16 cellular contexts compared by ENCODE assay signal in genomic region chr1:10651377-10651776, GRCh38.
DNase-seq lines count a peak whose midpoint lies in the region; ATAC-seq, FAIRE-seq and TF ChIP-seq lines count a peak whose summit lies in the region.
"Had no signal": no experiment of that assay in that cellular context is flagged by ENCODE, and none has a peak within 500 bp of the region (broad histone marks: within the 10 kb centered on the region; RNA-seq: fewer than 3 reads in every experiment).

No MANE protein-coding gene starts in this region.

- H3K27me3 ChIP-seq in K562 (ENCODE audit: control insufficient read depth in 2 of 2, insufficient read depth in 2 of 2, low read length in 2 of 2), result peaks cover 40 to 81% of the 10 kb centered on the region in 2 experiments; a peak in 4 of 5 replicates
- no peaks in the 10 kb centered on the region for H3K27me3 ChIP-seq in right lobe of liver
- H3K27me3 ChIP-seq in stomach, result no peaks in the 10 kb centered on the region
- H3K27me3 ChIP-seq: right atrium auricular region had no signal

- H2AFZ ChIP-seq in K562 (ENCODE audit: low read depth, low read length), result no peak overlapping the region

- H3K4me3 ChIP-seq in HEK293 (ENCODE audit: low read depth, low read length) (no peak overlapping the region), K562 (no peak overlapping the region), right lobe of liver (no peak overlapping the region), stomach (no peak overlapping the region)
- H3K4me3 ChIP-seq: right atrium auricular region had no signal

- no peaks in the 10 kb centered on the region for H3K4me1 ChIP-seq in HEK293 (ENCODE audit: control insufficient read depth, insufficient read depth, low read length)
- H3K4me1 ChIP-seq in K562 (replicated peaks in 1 of 2; ENCODE audit: control insufficient read depth in 2 of 2, insufficient read depth in 2 of 2, low read length in 2 of 2), result peaks cover 0 to 67% of the 10 kb centered on the region in 2 experiments; a peak in 2 of 5 replicates
- H3K4me1 ChIP-seq in right lobe of liver, result no peaks in the 10 kb centered on the region
- H3K4me1 ChIP-seq in stomach, result peaks cover 9 to 89% (median 55%) of the 10 kb centered on the region in 4 donors
- H3K4me1 ChIP-seq: Caco-2 had no signal

- no peak for TF ChIP-seq RAD21 in K562 (CRISPR knock-in tag; conservative IDR thresholded peaks at IDR 0.05 in 1 of 2, IDR thresholded peaks at IDR 0.05 in 1 of 2)

- no peaks in the 10 kb centered on the region for H3K9me3 Mint-ChIP-seq in activated CD4-positive, alpha-beta memory T cell treated with anti-CD3 and anti-CD28 coated beads, Interleukin-2, amount 10 ng/mL, durations not matched to agents 7 days and 5 days
- H3K9me3 Mint-ChIP-seq: effector memory CD8-positive, alpha-beta T cell had no signal

- TF ChIP-seq EP300 in K562 (IDR thresholded peaks at IDR 0.05; ENCODE audit: low read length), result no peak
- TF ChIP-seq EP300 in stomach (IDR thresholded peaks at IDR 0.05), result no peak

- no peak overlapping the region for H3K27ac Mint-ChIP-seq in activated CD4-positive, alpha-beta memory T cell treated with anti-CD3 and anti-CD28 coated beads, Interleukin-2, amount 10 ng/mL, durations not matched to agents 7 days and 5 days
- H3K27ac Mint-ChIP-seq: effector memory CD8-positive, alpha-beta T cell had no signal

- CTCF ChIA-PET in HEK293 (lab: Yijun Ruan, JAX) (no interaction called here), K562 (lab: Yijun Ruan, JAX; ENCODE audit: low intra/inter-chr PET ratio) (no interaction called here)
- CTCF ChIA-PET in activated CD4-positive, alpha-beta memory T cell treated with anti-CD3 and anti-CD28 coated beads, Interleukin-2, amount 10 ng/mL, durations not matched to agents 7 days and 5 days (lab: Charles Lee), result no interaction called here

- POLR2A ChIA-PET in HEK293 (lab: Yijun Ruan, JAX), result no interaction called here
- POLR2A ChIA-PET in K562 (lab: Yijun Ruan, JAX), result interaction anchor here (1.3 kb wide), 1 partner anchor 14 kb away, joined by 3 read pairs; no protein-coding TSS in a partner anchor
- POLR2A ChIA-PET in activated CD4-positive, alpha-beta memory T cell treated with anti-CD3 and anti-CD28 coated beads, Interleukin-2, amount 10 ng/mL, durations not matched to agents 7 days and 5 days (lab: Charles Lee), result no interaction called here

- DNase-seq in K562 (ENCODE audit: extremely low read depth in 1 of 4, low spot score in 3 of 4) (peak; percentile 26 to 64 (median 60)), right lobe of liver (no peak), stomach (no peak)
- no peak for DNase-seq in activated CD4-positive, alpha-beta memory T cell treated with anti-CD3 and anti-CD28 coated beads, Interleukin-2, amount 10 ng/mL, durations not matched to agents 7 days and 5 days
- no peak for DNase-seq in activated CD8-positive, alpha-beta memory T cell treated with anti-CD3 and anti-CD28 coated beads, Interleukin-2, amount 50 U/mL, for 48 hours
- DNase-seq in activated effector memory CD4-positive, alpha-beta T cell treated with anti-CD3 and anti-CD28 coated beads, Interleukin-2, amount 50 U/mL, for 16 hours, result no peak
- DNase-seq: cerebellar nuclear complex; effector memory CD8-positive, alpha-beta T cell; GF-D8; mesenchymal stem cell; NCI-H748 treated with DMSO at 0.1 percent for 48 hours; stimulated activated CD4-positive, alpha-beta T cell treated with anti-CD3 and anti-CD28 coated beads, Interleukin-2, amount 100 ng/mL, for 24 hours had no signal

- H3K27ac ChIP-seq in HEK293 (ENCODE audit: extremely low read depth, low read depth, low read length) (no peak overlapping the region), K562 (ENCODE audit: extremely low read depth, low read depth, low read length) (no peak overlapping the region), right lobe of liver (no peak overlapping the region), stomach (peak overlapping the region in 4 of 5 donors; percentile 54 to 78 (median 60))
- H3K27ac ChIP-seq: right atrium auricular region had no signal

- FAIRE-seq in K562 (lab: Jason Lieb, UNC), result peak; percentile 37

- H3K36me3 ChIP-seq in HEK293 (ENCODE audit: control insufficient read depth in 2 of 2, insufficient read depth in 1 of 2, low read length in 2 of 2), result peaks cover 0 to 38% of the 10 kb centered on the region in 2 experiments; a peak in 1 of 3 replicates
- H3K36me3 ChIP-seq in K562 (ENCODE audit: control insufficient read depth, insufficient read depth, low read length), result no peaks in the 10 kb centered on the region
- H3K36me3 ChIP-seq in right lobe of liver, result no peaks in the 10 kb centered on the region
- peaks cover 31 to 100% (median 82%) of the 10 kb centered on the region in 4 donors for H3K36me3 ChIP-seq in stomach

- no peak overlapping the region for H3K9ac ChIP-seq in K562 (ENCODE audit: insufficient read depth in 1 of 2, low read depth in 2 of 2, low read length in 2 of 2)

- H3K27me3 Mint-ChIP-seq in activated CD4-positive, alpha-beta memory T cell treated with anti-CD3 and anti-CD28 coated beads, Interleukin-2, amount 10 ng/mL, durations not matched to agents 7 days and 5 days, result no peaks in the 10 kb centered on the region
- H3K27me3 Mint-ChIP-seq: effector memory CD8-positive, alpha-beta T cell had no signal

- H3K36me3 Mint-ChIP-seq in activated CD4-positive, alpha-beta memory T cell treated with anti-CD3 and anti-CD28 coated beads, Interleukin-2, amount 10 ng/mL, durations not matched to agents 7 days and 5 days (ENCODE audit: low read depth), result no peaks in the 10 kb centered on the region

- peak; percentile 45 for ATAC-seq in K562
- ATAC-seq in right lobe of liver, result peak; percentile 16 to 41 (median 30)
- ATAC-seq in GM18505 (IDR thresholded peaks at IDR 0.05; ENCODE audit: unreplicated experiment), result no peak
- ATAC-seq: effector memory CD8-positive, alpha-beta T cell had no signal

- no peak overlapping the region for H3K4me2 ChIP-seq in K562 (ENCODE audit: insufficient read depth, low read length)

- no peaks in the 10 kb centered on the region for H3K4me1 Mint-ChIP-seq in activated CD4-positive, alpha-beta memory T cell treated with anti-CD3 and anti-CD28 coated beads, Interleukin-2, amount 10 ng/mL, durations not matched to agents 7 days and 5 days

- H3K4me3 Mint-ChIP-seq in activated CD4-positive, alpha-beta memory T cell treated with anti-CD3 and anti-CD28 coated beads, Interleukin-2, amount 10 ng/mL, durations not matched to agents 7 days and 5 days, result no peak overlapping the region
- H3K4me3 Mint-ChIP-seq: effector memory CD8-positive, alpha-beta T cell had no signal

- in situ Hi-C loops in K562 (cut with MboI), result no loop called here

- peaks cover 24% of the 10 kb centered on the region for H4K20me1 ChIP-seq in K562 (replicated peaks; ENCODE audit: control insufficient read depth, insufficient read depth, low read length)

- intact Hi-C loops in K562 (cut with micrococcal nuclease) (no loop called here), right lobe of liver (cut with DNase I) (no loop called here), stomach (cut with DNase I; ENCODE audit: low total_unique reads) (no loop called here)

- H3K9me3 ChIP-seq in HEK293 (ENCODE audit: control insufficient read depth, insufficient read depth, low read depth, low read length), result no peaks in the 10 kb centered on the region
- H3K9me3 ChIP-seq in K562 (replicated peaks; ENCODE audit: control insufficient read depth, insufficient read depth, low read depth, low read length), result no peaks in the 10 kb centered on the region
- H3K9me3 ChIP-seq in right lobe of liver, result no peaks in the 10 kb centered on the region
- no peaks in the 10 kb centered on the region for H3K9me3 ChIP-seq in stomach
- H3K9me3 ChIP-seq: Caco-2, right atrium auricular region had no signal

- no peaks in the 10 kb centered on the region for H3K79me2 ChIP-seq in K562 (ENCODE audit: control insufficient read depth, insufficient read depth, low read length)

- no TSS peak for BruUV-seq in K562 (replicated peaks; lab: Mats Ljungman, UMichigan)

- TF ChIP-seq POLR2A in K562 (conservative IDR thresholded peaks at IDR 0.05), result no peak
- TF ChIP-seq POLR2A in right lobe of liver (IDR thresholded peaks at IDR 0.05), result no peak
- TF ChIP-seq POLR2A in stomach (IDR thresholded peaks at IDR 0.05), result no peak
- no peak for TF ChIP-seq POLR2A in GM18505 (IDR thresholded peaks at IDR 0.05; ENCODE audit: borderline replicate concordance, extremely low read depth, insufficient read depth, insufficient read length)

- 4% methylated on average over 17 of the region's 20 CpGs for WGBS in K562 (ENCODE audit: insufficient coverage, low coverage, missing lambda C conversion rate)
- WGBS in right lobe of liver (ENCODE audit: insufficient coverage, low coverage, low lambda C conversion rate, missing lambda C conversion rate), result 73% methylated on average over 6 of the region's 20 CpGs
- WGBS in stomach, 5 donors, result 69 to 79% (median 70%) methylated on average over 17 to 20 of the region's 20 CpGs

- H3K9me1 ChIP-seq in K562 (ENCODE audit: control insufficient read depth, insufficient read depth, low read length), result no peaks in the 10 kb centered on the region

- no peak for TF ChIP-seq CTCF in HEK293 (tag by site-specific recombination; IDR thresholded peaks at IDR 0.05)
- TF ChIP-seq CTCF in K562 (IDR thresholded peaks at IDR 0.05 in 2 of 3, conservative IDR thresholded peaks at IDR 0.05 in 1 of 3; ENCODE audit: insufficient read depth in 2 of 3, low read depth in 1 of 3, low read length in 3 of 3), result no peak
- TF ChIP-seq CTCF in right lobe of liver (IDR thresholded peaks at IDR 0.05), result no peak
- no peak for TF ChIP-seq CTCF in stomach (IDR thresholded peaks at IDR 0.05)

TF ChIP-seq in HEK293, 187 proteins besides CTCF, POLR2A, EP300 and RAD21 (continues in another document):
- 0 out of 2 replicates have a peak, but pooled peaks have one; percentile 36 for TF ChIP-seq ZNF600 (tag by site-specific recombination; IDR thresholded peaks at IDR 0.05)

TF ChIP-seq in K562, 482 proteins besides CTCF, POLR2A, EP300 and RAD21 (continues in another document):
- TF ChIP-seq NFXL1 (CRISPR knock-in tag; IDR thresholded peaks at IDR 0.05) (no peak), CTBP1 (IDR thresholded peaks at IDR 0.05; ENCODE audit: borderline replicate concordance) (no peak), KLF10 (CRISPR knock-in tag; IDR thresholded peaks at IDR 0.05) (no peak)

Comparison
In these comparisons a context has a peak if more than half of its experiments do, and no peak if none do; other contexts are left out.
1. H3K27ac ChIP-seq: peak in stomach (4 of 5); none in HEK293 (single experiment), K562 (single experiment) and right lobe of liver (0 of 3).
2. DNase-seq: peak in K562 (4 of 4); none in right lobe of liver (0 of 3), stomach (single experiment), activated CD4-positive, alpha-beta memory T cell treated with anti-CD3 and anti-CD28 coated beads, Interleukin-2, amount 10 ng/mL, durations not matched to agents 7 days and 5 days (single experiment), activated CD8-positive, alpha-beta memory T cell treated with anti-CD3 and anti-CD28 coated beads, Interleukin-2, amount 50 U/mL, for 48 hours (single experiment) and activated effector memory CD4-positive, alpha-beta T cell treated with anti-CD3 and anti-CD28 coated beads, Interleukin-2, amount 50 U/mL, for 16 hours (single experiment).